10 cellular contexts compared by ENCODE assay signal in the genomic region with DNA sequence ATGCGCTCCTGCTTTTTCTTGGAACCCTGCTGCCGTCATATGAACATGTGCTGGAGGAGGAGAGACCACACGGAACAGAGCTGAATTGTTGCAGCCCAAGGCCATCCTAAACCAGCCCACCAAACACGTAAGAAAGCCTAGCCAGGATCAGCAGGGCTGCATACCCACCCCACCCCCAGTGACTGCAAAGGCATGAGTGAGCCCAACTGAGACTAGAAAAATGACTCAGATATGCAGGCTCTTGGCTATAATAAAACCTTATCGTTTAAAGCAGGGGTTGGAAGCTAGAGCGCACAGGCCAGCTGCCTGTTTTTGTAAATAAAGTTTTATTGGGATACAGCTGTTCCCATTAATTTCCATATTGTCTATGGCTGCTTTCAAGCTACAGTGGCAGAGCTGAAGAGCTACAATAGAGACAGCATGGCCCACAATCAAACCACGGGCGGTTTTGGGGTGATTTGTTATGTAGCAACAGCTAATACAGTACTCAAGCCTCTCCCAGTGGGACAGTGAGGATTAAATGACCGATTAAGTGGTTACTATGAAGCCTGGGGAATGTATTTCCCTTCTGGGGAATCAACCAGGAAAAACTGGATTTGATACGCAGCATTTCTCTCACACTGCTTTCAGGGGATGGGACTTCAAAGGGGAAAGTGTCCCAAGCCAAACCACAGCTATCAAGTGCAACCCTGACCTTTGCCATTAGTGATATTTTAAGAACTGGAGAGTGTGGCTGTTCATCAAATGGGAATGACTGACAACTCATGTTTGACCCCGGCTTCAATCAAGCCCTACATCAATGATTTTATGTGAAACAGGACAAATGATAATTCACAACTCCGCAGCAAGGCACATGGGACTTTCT. TPM values are rescaled to one million over a fixed set of nuclear protein-coding genes. Genes with fewer than 3 reads are reported as not detected.
DNase-seq lines count a peak whose midpoint lies in the region; ATAC-seq and TF ChIP-seq lines count a peak whose summit lies in the region.
"Had no signal": no experiment of that assay in that cellular context is flagged by ENCODE, and none has a peak within 500 bp of the region (broad histone marks: within the 10 kb centered on the region; RNA-seq: fewer than 3 reads in every experiment).

No MANE protein-coding gene starts in this region.

- no peak for DNase-seq in GM23338 (ENCODE audit: low spot score)
- DNase-seq in SJCRH30: peak; percentile 91 to 93
- peak; percentile 74 to 83 for DNase-seq in foreskin fibroblast
- peak; percentile 45 for DNase-seq in skeletal muscle cell (ENCODE audit: low read depth)
- DNase-seq in activated CD8-positive, alpha-beta memory T cell treated with anti-CD3 and anti-CD28 coated beads, Interleukin-2, amount 50 U/mL, for 48 hours: no peak
- no peak for DNase-seq in Kasumi-1 (lab: John Stamatoyannopoulos, UW)
- DNase-seq in medulla oblongata (ENCODE audit: extremely low spot score): no peak
- DNase-seq: activated CD4-positive, alpha-beta T cell treated with anti-CD3 and anti-CD28 coated beads for 1 hour had no signal

- ATAC-seq in GM23338: no peak
- no peak for ATAC-seq in GM21529 (IDR thresholded peaks at IDR 0.05; ENCODE audit: unreplicated experiment)

- no peaks in the 10 kb centered on the region; the same call in 2 of the 3 replicates for H3K9me3 Mint-ChIP-seq in GM23338
- H3K9me3 Mint-ChIP-seq: activated naive CD4-positive, alpha-beta T cell treated with anti-CD3 and anti-CD28 coated beads, Interleukin-2, amount 50 U/mL, for 24 hours had no signal

- peak overlapping the region; percentile 28; the same call in 1 of the 2 replicates for H3K27ac Mint-ChIP-seq in GM23338
- H3K27ac Mint-ChIP-seq: activated naive CD4-positive, alpha-beta T cell treated with anti-CD3 and anti-CD28 coated beads, Interleukin-2, amount 50 U/mL, for 24 hours had no signal

- peak overlapping the region; percentile 48; the same call in 1 of the 2 replicates for H3K4me2 ChIP-seq in GM23338

- peaks cover 66% of the 10 kb centered on the region for H3K4me1 Mint-ChIP-seq in GM23338

- H2AFZ ChIP-seq in GM23338: no peak overlapping the region

- H4K20me1 ChIP-seq in GM23338 (replicated peaks; ENCODE audit: insufficient read depth): peaks cover 26% of the 10 kb centered on the region

- H3K9me3 ChIP-seq in SJCRH30 (replicated peaks): no peaks in the 10 kb centered on the region

- TF ChIP-seq CTCF in GM23338 (conservative IDR thresholded peaks at IDR 0.05; ENCODE audit: low read depth in 2 of 2): no peak
- TF ChIP-seq CTCF in foreskin fibroblast (IDR thresholded peaks at IDR 0.05; ENCODE audit: low read depth, low read length): no peak

- H3K4me1 ChIP-seq in GM23338 (ENCODE audit: insufficient read depth) (peaks cover 43% of the 10 kb centered on the region), SJCRH30 (peaks cover 43% of the 10 kb centered on the region)

- no peaks in the 10 kb centered on the region for H3K9me2 ChIP-seq in GM23338 (ENCODE audit: insufficient read depth)

- peaks cover 25% of the 10 kb centered on the region for H3K27me3 Mint-ChIP-seq in GM23338 (ENCODE audit: insufficient read depth, low read depth, poor library complexity)

- no peak overlapping the region for H3K27ac ChIP-seq in GM23338 (ENCODE audit: low read depth)
- peak overlapping the region; percentile 18 for H3K27ac ChIP-seq in SJCRH30

- H3K27me3 ChIP-seq in GM23338 (ENCODE audit: insufficient read depth) (peaks cover 18% of the 10 kb centered on the region), SJCRH30 (no peaks in the 10 kb centered on the region)

- H3K4me3 ChIP-seq in GM23338 (no peak overlapping the region), SJCRH30 (no peak overlapping the region), foreskin fibroblast (ENCODE audit: low read depth in 1 of 2, low read length in 2 of 2) (no peak overlapping the region), skeletal muscle cell (ENCODE audit: low read depth, low read length) (no peak overlapping the region)

- H3K4me3 Mint-ChIP-seq in GM23338: no peak overlapping the region; the same call in 2 of the 3 replicates
- H3K4me3 Mint-ChIP-seq: activated naive CD4-positive, alpha-beta T cell treated with anti-CD3 and anti-CD28 coated beads, Interleukin-2, amount 50 U/mL, for 24 hours had no signal

- H3F3A ChIP-seq in GM23338 (replicated peaks; ENCODE audit: low read depth): no peaks in the 10 kb centered on the region

- H3K79me2 ChIP-seq in GM23338 (replicated peaks; ENCODE audit: insufficient read depth): peaks cover 57% of the 10 kb centered on the region

- no peaks in the 10 kb centered on the region; the same call in 2 of the 3 replicates for H3K36me3 Mint-ChIP-seq in GM23338 (ENCODE audit: low read depth)
- H3K36me3 Mint-ChIP-seq: activated naive CD4-positive, alpha-beta T cell treated with anti-CD3 and anti-CD28 coated beads, Interleukin-2, amount 50 U/mL, for 24 hours had no signal

- H3K36me3 ChIP-seq in GM23338 (ENCODE audit: insufficient read depth) (no peaks in the 10 kb centered on the region), SJCRH30 (peaks cover 14% of the 10 kb centered on the region)

TF ChIP-seq in GM23338, 12 proteins besides CTCF, POLR2A, EP300 and RAD21 (continues in another document):
- TF ChIP-seq, protein P1, sequence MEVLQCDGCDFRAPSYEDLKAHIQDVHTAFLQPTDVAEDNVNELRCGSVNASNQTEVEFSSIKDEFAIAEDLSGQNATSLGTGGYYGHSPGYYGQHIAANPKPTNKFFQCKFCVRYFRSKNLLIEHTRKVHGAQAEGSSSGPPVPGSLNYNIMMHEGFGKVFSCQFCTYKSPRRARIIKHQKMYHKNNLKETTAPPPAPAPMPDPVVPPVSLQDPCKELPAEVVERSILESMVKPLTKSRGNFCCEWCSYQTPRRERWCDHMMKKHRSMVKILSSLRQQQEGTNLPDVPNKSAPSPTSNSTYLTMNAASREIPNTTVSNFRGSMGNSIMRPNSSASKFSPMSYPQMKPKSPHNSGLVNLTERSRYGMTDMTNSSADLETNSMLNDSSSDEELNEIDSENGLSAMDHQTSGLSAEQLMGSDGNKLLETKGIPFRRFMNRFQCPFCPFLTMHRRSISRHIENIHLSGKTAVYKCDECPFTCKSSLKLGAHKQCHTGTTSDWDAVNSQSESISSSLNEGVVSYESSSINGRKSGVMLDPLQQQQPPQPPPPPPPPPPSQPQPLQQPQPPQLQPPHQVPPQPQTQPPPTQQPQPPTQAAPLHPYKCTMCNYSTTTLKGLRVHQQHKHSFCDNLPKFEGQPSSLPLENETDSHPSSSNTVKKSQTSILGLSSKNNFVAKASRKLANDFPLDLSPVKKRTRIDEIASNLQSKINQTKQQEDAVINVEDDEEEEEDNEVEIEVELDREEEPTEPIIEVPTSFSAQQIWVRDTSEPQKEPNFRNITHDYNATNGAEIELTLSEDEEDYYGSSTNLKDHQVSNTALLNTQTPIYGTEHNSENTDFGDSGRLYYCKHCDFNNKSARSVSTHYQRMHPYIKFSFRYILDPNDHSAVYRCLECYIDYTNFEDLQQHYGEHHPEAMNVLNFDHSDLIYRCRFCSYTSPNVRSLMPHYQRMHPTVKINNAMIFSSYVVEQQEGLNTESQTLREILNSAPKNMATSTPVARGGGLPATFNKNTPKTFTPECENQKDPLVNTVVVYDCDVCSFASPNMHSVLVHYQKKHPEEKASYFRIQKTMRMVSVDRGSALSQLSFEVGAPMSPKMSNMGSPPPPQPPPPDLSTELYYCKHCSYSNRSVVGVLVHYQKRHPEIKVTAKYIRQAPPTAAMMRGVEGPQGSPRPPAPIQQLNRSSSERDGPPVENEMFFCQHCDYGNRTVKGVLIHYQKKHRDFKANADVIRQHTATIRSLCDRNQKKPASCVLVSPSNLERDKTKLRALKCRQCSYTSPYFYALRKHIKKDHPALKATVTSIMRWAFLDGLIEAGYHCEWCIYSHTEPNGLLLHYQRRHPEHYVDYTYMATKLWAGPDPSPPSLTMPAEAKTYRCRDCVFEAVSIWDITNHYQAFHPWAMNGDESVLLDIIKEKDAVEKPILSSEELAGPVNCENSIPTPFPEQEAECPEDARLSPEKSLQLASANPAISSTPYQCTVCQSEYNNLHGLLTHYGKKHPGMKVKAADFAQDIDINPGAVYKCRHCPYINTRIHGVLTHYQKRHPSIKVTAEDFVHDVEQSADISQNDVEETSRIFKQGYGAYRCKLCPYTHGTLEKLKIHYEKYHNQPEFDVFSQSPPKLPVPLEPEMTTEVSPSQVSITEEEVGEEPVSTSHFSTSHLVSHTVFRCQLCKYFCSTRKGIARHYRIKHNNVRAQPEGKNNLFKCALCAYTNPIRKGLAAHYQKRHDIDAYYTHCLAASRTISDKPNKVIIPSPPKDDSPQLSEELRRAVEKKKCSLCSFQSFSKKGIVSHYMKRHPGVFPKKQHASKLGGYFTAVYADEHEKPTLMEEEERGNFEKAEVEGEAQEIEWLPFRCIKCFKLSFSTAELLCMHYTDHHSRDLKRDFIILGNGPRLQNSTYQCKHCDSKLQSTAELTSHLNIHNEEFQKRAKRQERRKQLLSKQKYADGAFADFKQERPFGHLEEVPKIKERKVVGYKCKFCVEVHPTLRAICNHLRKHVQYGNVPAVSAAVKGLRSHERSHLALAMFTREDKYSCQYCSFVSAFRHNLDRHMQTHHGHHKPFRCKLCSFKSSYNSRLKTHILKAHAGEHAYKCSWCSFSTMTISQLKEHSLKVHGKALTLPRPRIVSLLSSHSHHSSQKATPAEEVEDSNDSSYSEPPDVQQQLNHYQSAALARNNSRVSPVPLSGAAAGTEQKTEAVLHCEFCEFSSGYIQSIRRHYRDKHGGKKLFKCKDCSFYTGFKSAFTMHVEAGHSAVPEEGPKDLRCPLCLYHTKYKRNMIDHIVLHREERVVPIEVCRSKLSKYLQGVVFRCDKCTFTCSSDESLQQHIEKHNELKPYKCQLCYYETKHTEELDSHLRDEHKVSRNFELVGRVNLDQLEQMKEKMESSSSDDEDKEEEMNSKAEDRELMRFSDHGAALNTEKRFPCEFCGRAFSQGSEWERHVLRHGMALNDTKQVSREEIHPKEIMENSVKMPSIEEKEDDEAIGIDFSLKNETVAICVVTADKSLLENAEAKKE (CRISPR knock-in tag; IDR thresholded peaks at IDR 0.05): no peak
- TF ChIP-seq EZH2 (IDR thresholded peaks at IDR 0.05; ENCODE audit: low read depth, unreplicated experiment) (no peak), STAT1 (IDR thresholded peaks at IDR 0.05; ENCODE audit: unreplicated experiment) (no peak), POLR2AphosphoS5 (IDR thresholded peaks at IDR 0.05; ENCODE audit: low read depth) (no peak)

RNA-seq across cellular contexts. Expression of a gene that starts 6.3 kb away (rescaled TPM):
- 8.4 and 14.0 TPM in 2 replicates for total RNA-seq in GM23338 (2014; rRNA removed; shearing (Covaris generic))
- 1.5 and 1.7 TPM in 2 replicates for polyA plus RNA-seq in GM23338 (2016; fragmentation: Nextera tagmentation; extraction: Ambion mirVana)
- total RNA-seq in SJCRH30 (2014; rRNA removed; shearing (Covaris generic)): 14.7 and 14.9 TPM in 2 replicates

Comparison
In these comparisons a context has a peak if more than half of its experiments do, and no peak if none do; other contexts are left out.
1. DNase-seq: peak in SJCRH30 (2 of 2), foreskin fibroblast (2 of 2) and skeletal muscle cell (single experiment); none in GM23338 (single experiment), activated CD8-positive, alpha-beta memory T cell treated with anti-CD3 and anti-CD28 coated beads, Interleukin-2, amount 50 U/mL, for 48 hours (single experiment), Kasumi-1 (0 of 2) and medulla oblongata (single experiment).